Comparison of ENCODE assay signal across 17 cellular contexts in genomic region chr12:31929140-31929526, GRCh38. TPM values are rescaled to one million over a fixed set of nuclear protein-coding genes. Genes with fewer than 3 reads are reported as not detected.
A peak's percentile ranks its signal among the peaks of the same experiment; 100 is the strongest.
DNase-seq lines count a peak whose midpoint lies in the region; ATAC-seq, FAIRE-seq and TF ChIP-seq lines count a peak whose summit lies in the region.
"Had no signal": no experiment of that assay in that cellular context is flagged by ENCODE, and none has a peak within 500 bp of the region (broad histone marks: within the 10 kb centered on the region; RNA-seq: fewer than 3 reads in every experiment).

No MANE protein-coding gene starts in this region.

- H3K36me3 ChIP-seq in H1 (ENCODE audit: control insufficient read depth in 2 of 4, insufficient read depth in 4 of 4, low read length in 3 of 4) = no peaks in the 10 kb centered on the region
- no peaks in the 10 kb centered on the region for H3K36me3 ChIP-seq in upper lobe of right lung
- H3K36me3 ChIP-seq in breast epithelium = no peaks in the 10 kb centered on the region
- H3K36me3 ChIP-seq: neutrophil, stomach had no signal

- 94% methylated on average over 4 of the region's 4 CpGs; no CpG with 5 or more reads in 1 of the 2 experiments for WGBS in H1 (ENCODE audit: extremely low coverage in 1 of 2, insufficient coverage in 1 of 2, insufficient read length in 1 of 2, insufficient replicate concordance in 2 of 2, low coverage in 1 of 2, low lambda C conversion rate in 2 of 2, missing lambda C conversion rate in 1 of 2), 2 experiments

- H3K4me2 ChIP-seq in H1 (ENCODE audit: insufficient read depth in 1 of 2, low read depth in 2 of 2, low read length in 2 of 2) = no peak overlapping the region

- H3K23me2 ChIP-seq in H1 (ENCODE audit: low read depth, low read length) = no peaks in the 10 kb centered on the region

- H4K91ac ChIP-seq in H1 (replicated peaks; ENCODE audit: insufficient read length, low read length) = peak overlapping the region; percentile 69

- no peak overlapping the region for H3K4me3 ChIP-seq in H1 (ENCODE audit: extremely low read depth in 1 of 4, insufficient read depth in 2 of 4, low read depth in 3 of 4, low read length in 4 of 4)
- no peak overlapping the region for H3K4me3 ChIP-seq in upper lobe of right lung
- no peak overlapping the region for H3K4me3 ChIP-seq in breast epithelium
- H3K4me3 ChIP-seq: lung, stomach had no signal

- H4K5ac ChIP-seq in H1 (ENCODE audit: insufficient read length, low read depth, low read length) = no peak overlapping the region

- no peak overlapping the region for H2BK20ac ChIP-seq in H1 (ENCODE audit: low read length)

- H2BK120ac ChIP-seq in H1 (replicated peaks; ENCODE audit: low read depth, low read length) = no peak overlapping the region

- no peak overlapping the region for H2BK15ac ChIP-seq in H1 (ENCODE audit: low read length)

- H3K14ac ChIP-seq in H1 (ENCODE audit: insufficient read length) = no peak overlapping the region

- ATAC-seq in upper lobe of right lung = no peak

- POLR2A ChIA-PET in H1 (lab: Charles Lee; ENCODE audit: partially characterized antibody) = no interaction called here

- no peak overlapping the region for H2AK5ac ChIP-seq in H1 (ENCODE audit: low read depth, low read length)

- no peak overlapping the region for H2BK12ac ChIP-seq in H1 (ENCODE audit: low read depth, low read length)

- TF ChIP-seq RAD21 in H1 (IDR thresholded peaks at IDR 0.05 in 1 of 2, conservative IDR thresholded peaks at IDR 0.05 in 1 of 2; ENCODE audit: low read depth in 2 of 2, low read length in 2 of 2) = no peak

- no peak overlapping the region for H3K9ac ChIP-seq in H1 (replicated peaks in 1 of 4; ENCODE audit: extremely low read depth in 1 of 4, low read depth in 3 of 4, low read length in 3 of 4)

- 0 out of 2 replicates have a peak overlapping the region, but pooled peaks have one; percentile 6 for H2AFZ ChIP-seq in H1 (ENCODE audit: low read length)

- no peak overlapping the region for H3K56ac ChIP-seq in H1 (replicated peaks; ENCODE audit: insufficient read length, low read depth, low read length)

- in situ Hi-C loops in GM13977 (cut with MboI; ENCODE audit: low pct_unique_long_range_greater_than_20kb, low sequenced_read_pairs, unreplicated experiment) = no loop called here

- no peak overlapping the region for H3K27ac ChIP-seq in H1 (ENCODE audit: low read depth, low read length)
- H3K27ac ChIP-seq in upper lobe of right lung = peak overlapping the region; percentile 42
- no peak overlapping the region for H3K27ac ChIP-seq in breast epithelium
- H3K27ac ChIP-seq: neutrophil had no signal

- H3K23ac ChIP-seq in H1 (ENCODE audit: insufficient read length) = no peak overlapping the region

- TF ChIP-seq EP300 in H1 (IDR thresholded peaks at IDR 0.05; ENCODE audit: borderline replicate concordance in 1 of 2, low read depth in 2 of 2, low read length in 2 of 2) = no peak

- H3K79me1 ChIP-seq in H1 (ENCODE audit: low read depth, low read length) = no peaks in the 10 kb centered on the region

- TF ChIP-seq POLR2A in H1 (IDR thresholded peaks at IDR 0.05; ENCODE audit: control extremely low read depth in 1 of 2, low read depth in 2 of 2, low read length in 2 of 2) = no peak
- TF ChIP-seq POLR2A in breast epithelium (IDR thresholded peaks at IDR 0.05) = no peak

- H3K4me1 ChIP-seq in H1 (replicated peaks in 1 of 4; ENCODE audit: control insufficient read depth in 3 of 4, insufficient read depth in 4 of 4, low read length in 3 of 4) (no peaks in the 10 kb centered on the region; a peak in 1 of 7 replicates), upper lobe of right lung (no peaks in the 10 kb centered on the region), breast epithelium (no peaks in the 10 kb centered on the region)
- H3K4me1 ChIP-seq: stomach had no signal

- no peak overlapping the region for H2BK5ac ChIP-seq in H1 (ENCODE audit: low read depth, low read length)

- FAIRE-seq in H1 (lab: Jason Lieb, UNC) = no peak
- FAIRE-seq: small intestine had no signal

- intact Hi-C loops in upper lobe of right lung (cut with DNase I) (no loop called here), breast epithelium (cut with DNase I; ENCODE audit: low total_unique reads) (no loop called here)

- no peaks in the 10 kb centered on the region for H3K79me2 ChIP-seq in H1 (ENCODE audit: control insufficient read depth in 1 of 2, insufficient read depth in 2 of 2, low read length in 2 of 2)

- no peak overlapping the region for H3K4ac ChIP-seq in H1 (replicated peaks; ENCODE audit: insufficient read length, low read depth, low read length)

- TF ChIP-seq CTCF in H1 (IDR thresholded peaks at IDR 0.05; ENCODE audit: control extremely low read depth in 1 of 3, insufficient read depth in 1 of 3, low read depth in 1 of 3, low read length in 3 of 3) = no peak
- no peak for TF ChIP-seq CTCF in upper lobe of right lung (IDR thresholded peaks at IDR 0.05)
- TF ChIP-seq CTCF in GM13977 (IDR thresholded peaks at IDR 0.05; ENCODE audit: extremely low read depth, insufficient read depth, missing control alignments) = no peak
- TF ChIP-seq CTCF in breast epithelium (IDR thresholded peaks at IDR 0.05) = no peak

- H3K9me3 ChIP-seq in H1 (ENCODE audit: insufficient read depth in 2 of 2, low read depth in 1 of 2, low read length in 1 of 2) = no peaks in the 10 kb centered on the region
- no peaks in the 10 kb centered on the region for H3K9me3 ChIP-seq in upper lobe of right lung
- peaks cover 0 to 3% of the 10 kb centered on the region in 2 donors for H3K9me3 ChIP-seq in breast epithelium
- H3K9me3 ChIP-seq: neutrophil, stomach had no signal

- DNase-seq in stimulated activated CD8-positive, alpha-beta memory T cell treated with anti-CD3 and anti-CD28 coated beads, Interleukin-7, amount 100 ng/mL, for 4 hours (ENCODE audit: low read depth in 2 of 2) = peak; percentile 26 to 27
- no peak for DNase-seq in stimulated activated CD8-positive, alpha-beta memory T cell treated with anti-CD3 and anti-CD28 coated beads, Interleukin-4, amount 100 ng/mL, for 48 hours
- peak; percentile 24 for DNase-seq in activated CD4-positive, alpha-beta T cell treated with anti-CD3 and anti-CD28 coated beads for 48 hours
- no peak for DNase-seq in H1 (ENCODE audit: low read depth in 1 of 2, low spot score in 2 of 2)
- no peak for DNase-seq in upper lobe of right lung
- no peak for DNase-seq in SHP77 (lab: John Stamatoyannopoulos, UW)
- DNase-seq in GM13977 (ENCODE audit: low spot score) = no peak
- DNase-seq in breast epithelium (ENCODE audit: low spot score in 2 of 2) = no peak
- DNase-seq: AML-193, EL, NCI-H1092 treated with DMSO at 0.1 percent for 48 hours, NCI-H345, RPMI8226, stomach had no signal

- CTCF ChIA-PET in H1 (lab: Charles Lee; ENCODE audit: partially characterized antibody) = no interaction called here

- H4K8ac ChIP-seq in H1 (ENCODE audit: extremely low read depth, insufficient read depth, low read length) = no peak overlapping the region

- no peaks in the 10 kb centered on the region for H4K20me1 ChIP-seq in H1 (replicated peaks in 1 of 2; ENCODE audit: control insufficient read depth in 1 of 2, insufficient read depth in 2 of 2, low read length in 2 of 2)

- H3K27me3 ChIP-seq in H1 (replicated peaks in 1 of 4; ENCODE audit: control insufficient read depth in 3 of 4, extremely low read depth in 1 of 4, insufficient read depth in 3 of 4, low read length in 3 of 4) (no peaks in the 10 kb centered on the region), upper lobe of right lung (no peaks in the 10 kb centered on the region), breast epithelium (no peaks in the 10 kb centered on the region)
- H3K27me3 ChIP-seq: neutrophil, stomach had no signal

- no peak overlapping the region; the same call in 1 of the 2 replicates for H3K18ac ChIP-seq in H1 (ENCODE audit: extremely low read depth, low read length)

TF ChIP-seq in H1, 55 proteins besides CTCF, POLR2A, EP300 and RAD21 (continues in another document):
- TF ChIP-seq RFX5 (IDR thresholded peaks at IDR 0.05; ENCODE audit: borderline replicate concordance, low read depth, low read length) (no peak), HDAC2 (IDR thresholded peaks at IDR 0.05; ENCODE audit: borderline replicate concordance in 1 of 2, low read depth in 2 of 2, low read length in 2 of 2) (no peak), ASH2L (IDR thresholded peaks at IDR 0.05; ENCODE audit: low read length) (no peak), GTF2F1 (IDR thresholded peaks at IDR 0.05; ENCODE audit: borderline replicate concordance, low read depth, low read length) (no peak), SRF (IDR thresholded peaks at IDR 0.05; ENCODE audit: low read depth, low read length) (no peak), EZH2 (IDR thresholded peaks at IDR 0.05; ENCODE audit: low read depth, low read length, severe bottlenecking) (no peak), CTBP2 (IDR thresholded peaks at IDR 0.05; ENCODE audit: borderline replicate concordance, insufficient read depth, insufficient read length, low read length) (no peak), KDM1A (IDR thresholded peaks at IDR 0.05; ENCODE audit: borderline replicate concordance, low read length) (no peak), SIN3A (conservative IDR thresholded peaks at IDR 0.05 in 1 of 2, IDR thresholded peaks at IDR 0.05 in 1 of 2; ENCODE audit: low read depth in 1 of 2, low read length in 2 of 2) (no peak), TAF1 (IDR thresholded peaks at IDR 0.05; ENCODE audit: low read depth, low read length) (no peak), TBP (IDR thresholded peaks at IDR 0.05; ENCODE audit: low read depth, low read length) (no peak), PHF8 (conservative IDR thresholded peaks at IDR 0.05; ENCODE audit: low read depth, low read length) (no peak), CEBPB (IDR thresholded peaks at IDR 0.05; ENCODE audit: low read depth, low read length) (no peak), RBBP5 (IDR thresholded peaks at IDR 0.05; ENCODE audit: borderline replicate concordance, low read depth, low read length) (no peak), RXRA (IDR thresholded peaks at IDR 0.05; ENCODE audit: insufficient read depth, low read depth, low read length) (no peak), TAF7 (optimal IDR thresholded peaks at IDR 0.05; ENCODE audit: borderline replicate concordance, low read depth, low read length) (no peak), CBX8 (IDR thresholded peaks at IDR 0.05; ENCODE audit: borderline replicate concordance, low read depth, low read length) (no peak)

RNA-seq across cellular contexts. Expression of gene RESF1, which starts 30.1 kb away (rescaled TPM):
- total RNA-seq in H1 (2021; fragmentation: NEBNext Ultra II Directional; extraction: Animal tissue kit (Norgen Biotek cat#: 25700)) = 116 and 128 TPM in 2 replicates
- polyA plus RNA-seq in H1 (2011; rRNA removed) = 49.4 and 64.3 TPM in 2 replicates
- polyA plus RNA-seq in H1 (2011; cell fraction: cytosol; rRNA removed) = 76.6 TPM
- 46.7 TPM for polyA plus RNA-seq in H1 (2011; cell fraction: nucleus; rRNA removed)
- polyA plus RNA-seq in H1 (2012, experiment 1 of 2) = 28.8 to 56.1 TPM (median 37.4 TPM) in 4 replicates
- polyA plus RNA-seq in H1 (2012, experiment 2 of 2) = 6.4 TPM
- polyA plus RNA-seq in H1 (2013, experiment 1 of 2) = 113 TPM
- 99.4 TPM for polyA plus RNA-seq in H1 (2013, experiment 2 of 2)
- polyA minus RNA-seq in H1 (2011; rRNA and poly(A)+ RNA removed) = 141 and 220 TPM in 2 replicates
- 61.0 TPM for polyA minus RNA-seq in H1 (2011; cell fraction: cytosol; rRNA and poly(A)+ RNA removed)
- polyA minus RNA-seq in H1 (2011; cell fraction: nucleus; rRNA and poly(A)+ RNA removed) = 332 TPM
- total RNA-seq in upper lobe of right lung = 72.3 TPM
- total RNA-seq in breast epithelium = 100 to 1,000 TPM in 1 of 3 donors, 10 to 100 TPM in 2; 75.0 to 123 (median 99.6) TPM

Comparison
In these comparisons a context has a peak if more than half of its experiments do, and no peak if none do; other contexts are left out.
1. DNase-seq: peak in stimulated activated CD8-positive, alpha-beta memory T cell treated with anti-CD3 and anti-CD28 coated beads, Interleukin-7, amount 100 ng/mL, for 4 hours (2 of 2) and activated CD4-positive, alpha-beta T cell treated with anti-CD3 and anti-CD28 coated beads for 48 hours (single experiment); none in stimulated activated CD8-positive, alpha-beta memory T cell treated with anti-CD3 and anti-CD28 coated beads, Interleukin-4, amount 100 ng/mL, for 48 hours (single experiment), H1 (0 of 2), upper lobe of right lung (single experiment), SHP77 (0 of 2), GM13977 (single experiment) and breast epithelium (0 of 2).